15 cellular contexts compared by ENCODE assay signal in genomic region chr6:1933292-1933691, GRCh38.
A peak's percentile ranks its signal among the peaks of the same experiment; 100 is the strongest.
DNase-seq lines count a peak whose midpoint lies in the region; ATAC-seq, FAIRE-seq and TF ChIP-seq lines count a peak whose summit lies in the region.
"Had no signal": no experiment of that assay in that cellular context is flagged by ENCODE, and none has a peak within 500 bp of the region (broad histone marks: within the 10 kb centered on the region; RNA-seq: fewer than 3 reads in every experiment).

No MANE protein-coding gene starts in this region.

- H2BK5ac ChIP-seq in H1 (ENCODE audit: low read depth, low read length), result no peak overlapping the region

- DNase-seq in PC-3, result no peak
- no peak for DNase-seq in H1 (ENCODE audit: low read depth in 1 of 2, low spot score in 2 of 2)
- DNase-seq in esophagus muscularis mucosa (ENCODE audit: extremely low spot score), result peak; percentile 5
- DNase-seq in vagina (ENCODE audit: extremely low spot score in 2 of 2), result no peak
- DNase-seq in activated CD4-positive, alpha-beta T cell treated with anti-CD3 and anti-CD28 coated beads, Interleukin-2, amount 50 U/mL, for 1 hour, result no peak
- no peak for DNase-seq in NCI-H526 (lab: John Stamatoyannopoulos, UW)
- DNase-seq: C1 segment of cervical spinal cord; Caco-2; CD4-positive, alpha-beta memory T cell; DMS153; DND-41; GOT3; H7 had no signal

- no peak overlapping the region for H2AK5ac ChIP-seq in H1 (ENCODE audit: low read depth, low read length)

- intact Hi-C loops in PC-3 (cut with micrococcal nuclease), result no loop called here
- intact Hi-C loops in esophagus muscularis mucosa (cut with DNase I), result no loop called here
- intact Hi-C loops in vagina (cut with DNase I), result no loop called here

- H2BK12ac ChIP-seq in H1 (ENCODE audit: low read depth, low read length), result no peak overlapping the region

- no peak overlapping the region for H3K4ac ChIP-seq in H1 (replicated peaks; ENCODE audit: insufficient read length, low read depth, low read length)

- H4K20me1 ChIP-seq in PC-3 (ENCODE audit: low read length) (no peaks in the 10 kb centered on the region), H1 (replicated peaks in 1 of 2; ENCODE audit: control insufficient read depth in 1 of 2, insufficient read depth in 2 of 2, low read length in 2 of 2) (no peaks in the 10 kb centered on the region)

- H2BK20ac ChIP-seq in H1 (ENCODE audit: low read length), result no peak overlapping the region

- H3F3A ChIP-seq in PC-3 (ENCODE audit: low read length, unreplicated experiment), result no peaks in the 10 kb centered on the region

- no peak for TF ChIP-seq POLR2A in H1 (IDR thresholded peaks at IDR 0.05; ENCODE audit: control extremely low read depth in 1 of 2, low read depth in 2 of 2, low read length in 2 of 2)
- no peak for TF ChIP-seq POLR2A in esophagus muscularis mucosa (IDR thresholded peaks at IDR 0.05; ENCODE audit: low read depth)
- no peak for TF ChIP-seq POLR2A in vagina (IDR thresholded peaks at IDR 0.05)

- H3K56ac ChIP-seq in H1 (replicated peaks; ENCODE audit: insufficient read length, low read depth, low read length), result no peak overlapping the region

- no peak overlapping the region for H3K4me2 ChIP-seq in PC-3 (ENCODE audit: low read length)
- H3K4me2 ChIP-seq in H1 (ENCODE audit: insufficient read depth in 1 of 2, low read depth in 2 of 2, low read length in 2 of 2), result no peak overlapping the region

- no peak overlapping the region for H4K91ac ChIP-seq in H1 (replicated peaks; ENCODE audit: insufficient read length, low read length)

- H3K9me2 ChIP-seq in PC-3 (replicated peaks; ENCODE audit: low read length), result no peaks in the 10 kb centered on the region

- no peak overlapping the region for H4K5ac ChIP-seq in H1 (ENCODE audit: insufficient read length, low read depth, low read length)

- no peak overlapping the region for H3K4me3 ChIP-seq in PC-3 (ENCODE audit: low read length)
- H3K4me3 ChIP-seq in H1 (ENCODE audit: extremely low read depth in 1 of 4, insufficient read depth in 2 of 4, low read depth in 3 of 4, low read length in 4 of 4), result no peak overlapping the region
- H3K4me3 ChIP-seq in esophagus muscularis mucosa, result no peak overlapping the region
- H3K4me3 ChIP-seq in vagina, result no peak overlapping the region

- POLR2A ChIA-PET in PC-3 (lab: Charles Lee; ENCODE audit: unreplicated experiment), result no interaction called here
- POLR2A ChIA-PET in H1 (lab: Charles Lee; ENCODE audit: partially characterized antibody), result no interaction called here

- H3K36me3 ChIP-seq in PC-3 (ENCODE audit: low read depth, low read length) (no peaks in the 10 kb centered on the region), H1 (ENCODE audit: control insufficient read depth in 2 of 4, insufficient read depth in 4 of 4, low read length in 3 of 4) (no peaks in the 10 kb centered on the region), esophagus muscularis mucosa (no peaks in the 10 kb centered on the region), vagina (no peaks in the 10 kb centered on the region)

- no peaks in the 10 kb centered on the region for H3K27me3 ChIP-seq in PC-3 (ENCODE audit: low read length)
- no peaks in the 10 kb centered on the region for H3K27me3 ChIP-seq in H1 (replicated peaks in 1 of 4; ENCODE audit: control insufficient read depth in 3 of 4, extremely low read depth in 1 of 4, insufficient read depth in 3 of 4, low read length in 3 of 4)
- H3K27me3 ChIP-seq in esophagus muscularis mucosa, result no peaks in the 10 kb centered on the region
- H3K27me3 ChIP-seq in vagina, result no peaks in the 10 kb centered on the region

- H3K9ac ChIP-seq in PC-3 (ENCODE audit: low read length) (no peak overlapping the region), H1 (replicated peaks in 1 of 4; ENCODE audit: extremely low read depth in 1 of 4, low read depth in 3 of 4, low read length in 3 of 4) (no peak overlapping the region)

- H3K4me1 ChIP-seq in PC-3 (ENCODE audit: insufficient read depth, low read length) (no peaks in the 10 kb centered on the region), H1 (replicated peaks in 1 of 4; ENCODE audit: control insufficient read depth in 3 of 4, insufficient read depth in 4 of 4, low read length in 3 of 4) (no peaks in the 10 kb centered on the region), esophagus muscularis mucosa (no peaks in the 10 kb centered on the region), vagina (no peaks in the 10 kb centered on the region)
- H3K4me1 ChIP-seq: Caco-2 had no signal

- CTCF ChIA-PET in PC-3 (lab: Charles Lee) (no interaction called here), H1 (lab: Charles Lee; ENCODE audit: partially characterized antibody) (no interaction called here)

- no peak for TF ChIP-seq RAD21 in H1 (IDR thresholded peaks at IDR 0.05 in 1 of 2, conservative IDR thresholded peaks at IDR 0.05 in 1 of 2; ENCODE audit: low read depth in 2 of 2, low read length in 2 of 2)

- H3K14ac ChIP-seq in H1 (ENCODE audit: insufficient read length), result no peak overlapping the region

- no peaks in the 10 kb centered on the region for H3K79me2 ChIP-seq in PC-3 (ENCODE audit: low read length)
- H3K79me2 ChIP-seq in H1 (ENCODE audit: control insufficient read depth in 1 of 2, insufficient read depth in 2 of 2, low read length in 2 of 2), result no peaks in the 10 kb centered on the region

- no peak overlapping the region for H2BK15ac ChIP-seq in H1 (ENCODE audit: low read length)

- H3K23me2 ChIP-seq in H1 (ENCODE audit: low read depth, low read length), result no peaks in the 10 kb centered on the region

- TF ChIP-seq EP300 in H1 (IDR thresholded peaks at IDR 0.05; ENCODE audit: borderline replicate concordance in 1 of 2, low read depth in 2 of 2, low read length in 2 of 2) (no peak), esophagus muscularis mucosa (IDR thresholded peaks at IDR 0.05) (no peak)

- FAIRE-seq in H1 (lab: Jason Lieb, UNC), result no peak
- FAIRE-seq: G401.6 had no signal

- no peak for ATAC-seq in PC-3
- ATAC-seq: HCT116 had no signal

- WGBS in H1 (ENCODE audit: extremely low coverage in 1 of 2, insufficient coverage in 1 of 2, insufficient read length in 1 of 2, insufficient replicate concordance in 2 of 2, low coverage in 1 of 2, low lambda C conversion rate in 2 of 2, missing lambda C conversion rate in 1 of 2), 2 experiments, result 95% methylated on average over 4 of the region's 4 CpGs; no CpG with 5 or more reads in 1 of the 2 experiments
- 93% methylated on average over 4 of the region's 4 CpGs for WGBS in esophagus muscularis mucosa

- BruUV-seq in PC-3 (replicated peaks; lab: Mats Ljungman, UMichigan), result no TSS peak

- H4K8ac ChIP-seq in H1 (ENCODE audit: extremely low read depth, insufficient read depth, low read length), result no peak overlapping the region

- H3K27ac ChIP-seq in PC-3 (ENCODE audit: low read length) (no peak overlapping the region), H1 (ENCODE audit: low read depth, low read length) (no peak overlapping the region), esophagus muscularis mucosa (replicated peaks in 1 of 4) (no peak overlapping the region), vagina (no peak overlapping the region)

- no peak overlapping the region for H3K18ac ChIP-seq in H1 (ENCODE audit: extremely low read depth, low read length)

- H2AFZ ChIP-seq in PC-3 (ENCODE audit: low read length) (no peak overlapping the region), H1 (ENCODE audit: low read length) (no peak overlapping the region)

- H3K9me3 ChIP-seq in PC-3 (ENCODE audit: low read length) (no peaks in the 10 kb centered on the region), H1 (ENCODE audit: insufficient read depth in 2 of 2, low read depth in 1 of 2, low read length in 1 of 2) (no peaks in the 10 kb centered on the region), esophagus muscularis mucosa (no peaks in the 10 kb centered on the region), vagina (no peaks in the 10 kb centered on the region)

- no peak overlapping the region for H2BK120ac ChIP-seq in H1 (replicated peaks; ENCODE audit: low read depth, low read length)

- no peaks in the 10 kb centered on the region for H3K79me1 ChIP-seq in H1 (ENCODE audit: low read depth, low read length)

- no peak overlapping the region for H3K23ac ChIP-seq in H1 (ENCODE audit: insufficient read length)

- peak; percentile 17; the same call in 1 of the 2 replicates for TF ChIP-seq CTCF in PC-3 (conservative IDR thresholded peaks at IDR 0.05; ENCODE audit: low read depth, low read length)
- TF ChIP-seq CTCF in H1 (IDR thresholded peaks at IDR 0.05; ENCODE audit: control extremely low read depth in 1 of 3, insufficient read depth in 1 of 3, low read depth in 1 of 3, low read length in 3 of 3), result peak in 1 of 3 experiments; percentile 12; a peak in 1 of 4 replicates
- no peak for TF ChIP-seq CTCF in esophagus muscularis mucosa (IDR thresholded peaks at IDR 0.05)
- no peak for TF ChIP-seq CTCF in vagina (IDR thresholded peaks at IDR 0.05)

TF ChIP-seq in H1, 55 proteins besides CTCF, POLR2A, EP300 and RAD21:
- TF ChIP-seq BCL11A (IDR thresholded peaks at IDR 0.05; ENCODE audit: low read depth in 2 of 2, low read length in 2 of 2) (no peak), SRF (IDR thresholded peaks at IDR 0.05; ENCODE audit: low read depth, low read length) (no peak), TEAD4 (IDR thresholded peaks at IDR 0.05; ENCODE audit: low read depth, low read length) (peak; percentile 39; the same call in 1 of the 2 replicates), SAP30 (IDR thresholded peaks at IDR 0.05; ENCODE audit: insufficient read depth, insufficient replicate concordance, low read length) (no peak)
